Comparison of ENCODE assay signal across 8 cellular contexts in genomic region chr19:39833464-39834286, GRCh38. TPM values are rescaled to one million over a fixed set of nuclear protein-coding genes. Genes with fewer than 3 reads are reported as not detected.
DNase-seq lines count a peak whose midpoint lies in the region; ATAC-seq and TF ChIP-seq lines count a peak whose summit lies in the region.

TSS of gene DYRK1B (minus strand) at chr19:39834162. CDS start at chr19:39831867, 2,295 bp downstream.

- no peak for TF ChIP-seq CTCF in neural crest cell (conservative IDR thresholded peaks at IDR 0.05)

- DNase-seq in DMS114 treated with DMSO at 0.1 percent for 48 hours (lab: John Stamatoyannopoulos, UW; ENCODE audit: unreplicated experiment), result peak; percentile 94
- peak; percentile 98 for DNase-seq in SHP77 treated with DMSO at 0.1 percent for 48 hours (lab: John Stamatoyannopoulos, UW)
- DNase-seq in activated naive CD4-positive, alpha-beta T cell treated with anti-CD3 and anti-CD28 coated beads for 36 hours, result peak; percentile 98
- peak; percentile 89 for DNase-seq in foreskin melanocyte
- peak; percentile 94 for DNase-seq in neural crest cell (ENCODE audit: low read depth, low spot score)
- peak; percentile 95 to 97 for DNase-seq in stimulated activated naive CD8-positive, alpha-beta T cell treated with anti-CD3 and anti-CD28 coated beads, Interleukin-15, amount 100 ng/mL, for 72 hours

- H3K4me1 Mint-ChIP-seq in IgD-negative memory B cell (peaks cover 11 to 23% (median 20%) of the 10 kb centered on the region in 3 donors), neural crest cell (peaks cover 33% of the 10 kb centered on the region)
- H3K4me1 Mint-ChIP-seq in activated naive CD4-positive, alpha-beta T cell treated with anti-CD3 and anti-CD28 coated beads for 36 hours (ENCODE audit: low read depth), result peaks cover 27% of the 10 kb centered on the region
- H3K4me1 Mint-ChIP-seq in stimulated activated naive CD8-positive, alpha-beta T cell treated with anti-CD3 and anti-CD28 coated beads, Interleukin-15, amount 100 ng/mL, for 72 hours, result peaks cover 51% of the 10 kb centered on the region

- no peaks in the 10 kb centered on the region for H3K9me3 Mint-ChIP-seq in IgD-negative memory B cell
- H3K9me3 Mint-ChIP-seq in activated naive CD4-positive, alpha-beta T cell treated with anti-CD3 and anti-CD28 coated beads for 36 hours, result no peaks in the 10 kb centered on the region
- H3K9me3 Mint-ChIP-seq in neural crest cell, result no peaks in the 10 kb centered on the region
- no peaks in the 10 kb centered on the region for H3K9me3 Mint-ChIP-seq in stimulated activated naive CD8-positive, alpha-beta T cell treated with anti-CD3 and anti-CD28 coated beads, Interleukin-15, amount 100 ng/mL, for 72 hours

- ATAC-seq in GM21528 (IDR thresholded peaks at IDR 0.05; ENCODE audit: low FRiP score, unreplicated experiment), result peak; percentile 79
- peak; percentile 97 for ATAC-seq in stimulated activated naive CD8-positive, alpha-beta T cell treated with anti-CD3 and anti-CD28 coated beads, Interleukin-15, amount 100 ng/mL, for 72 hours

- H3K4me3 Mint-ChIP-seq in IgD-negative memory B cell (peak within 1 kb of the TSS; percentile 61 to 92 (median 89)), neural crest cell (peak within 1 kb of the TSS; percentile 89)
- peak within 1 kb of the TSS; percentile 63 for H3K4me3 Mint-ChIP-seq in activated naive CD4-positive, alpha-beta T cell treated with anti-CD3 and anti-CD28 coated beads for 36 hours
- H3K4me3 Mint-ChIP-seq in stimulated activated naive CD8-positive, alpha-beta T cell treated with anti-CD3 and anti-CD28 coated beads, Interleukin-15, amount 100 ng/mL, for 72 hours, result peak within 1 kb of the TSS; percentile 71 to 88

- H3K27me3 Mint-ChIP-seq in IgD-negative memory B cell (no peaks in the 10 kb centered on the region), neural crest cell (ENCODE audit: low read depth) (peaks cover 4% of the 10 kb centered on the region)
- no peaks in the 10 kb centered on the region for H3K27me3 Mint-ChIP-seq in activated naive CD4-positive, alpha-beta T cell treated with anti-CD3 and anti-CD28 coated beads for 36 hours (ENCODE audit: low read depth)
- H3K27me3 Mint-ChIP-seq in stimulated activated naive CD8-positive, alpha-beta T cell treated with anti-CD3 and anti-CD28 coated beads, Interleukin-15, amount 100 ng/mL, for 72 hours, result no peaks in the 10 kb centered on the region

- peak within 1 kb of the TSS; percentile 70 to 95 (median 95) for H3K27ac Mint-ChIP-seq in IgD-negative memory B cell
- H3K27ac Mint-ChIP-seq in activated naive CD4-positive, alpha-beta T cell treated with anti-CD3 and anti-CD28 coated beads for 36 hours, result peak within 1 kb of the TSS; percentile 83
- peak within 1 kb of the TSS; percentile 86 for H3K27ac Mint-ChIP-seq in neural crest cell (ENCODE audit: unreplicated experiment)
- H3K27ac Mint-ChIP-seq in stimulated activated naive CD8-positive, alpha-beta T cell treated with anti-CD3 and anti-CD28 coated beads, Interleukin-15, amount 100 ng/mL, for 72 hours, result peak within 1 kb of the TSS; percentile 85 to 86

- CTCF ChIA-PET in activated naive CD4-positive, alpha-beta T cell treated with anti-CD3 and anti-CD28 coated beads for 36 hours (lab: Charles Lee), result interaction anchor here (0.6 to 2.1 kb wide), 2 partner anchors 11 to 157 kb away, joined by 3 to 22 read pairs; partner anchors contain the start of gene FBL

- peaks cover 10% of the 10 kb centered on the region for H3K36me3 Mint-ChIP-seq in IgD-negative memory B cell
- peaks cover 55% of the 10 kb centered on the region for H3K36me3 Mint-ChIP-seq in activated naive CD4-positive, alpha-beta T cell treated with anti-CD3 and anti-CD28 coated beads for 36 hours (ENCODE audit: low read depth)
- H3K36me3 Mint-ChIP-seq in neural crest cell (ENCODE audit: low read depth), result peaks cover 32% of the 10 kb centered on the region

- intact Hi-C loops in activated naive CD4-positive, alpha-beta T cell treated with anti-CD3 and anti-CD28 coated beads for 36 hours (cut with micrococcal nuclease), result loop anchor here (1.0 to 5.0 kb wide), 3 partner anchors 9 to 139 kb away; partner anchors contain the start of genes FBL and PSMC4

RNA-seq across cellular contexts. Expression of gene DYRK1B, which starts in this region (rescaled TPM):
- polyA plus RNA-seq in IgD-negative memory B cell, result 16.9 TPM
- 1 to 10 TPM; 6.1 to 6.6 TPM for total RNA-seq in activated naive CD4-positive, alpha-beta T cell treated with anti-CD3 and anti-CD28 coated beads for 36 hours
- 40.5 and 44.9 TPM in 2 replicates for total RNA-seq in neural crest cell

Comparison
In these comparisons a context has a peak if more than half of its experiments do, and no peak if none do; other contexts are left out.
1. Peak in every context shown above with its lines: DNase-seq and ATAC-seq.